Comparison of ENCODE assay signal across 1 cellular context in genomic region chr2:96554293-96555145, GRCh38.
A peak's percentile ranks its signal among the peaks of the same experiment; 100 is the strongest.
TF ChIP-seq lines count a peak whose summit lies in the region.

No MANE protein-coding gene starts in this region.

TF ChIP-seq in HepG2, 621 proteins besides CTCF, POLR2A, EP300 and RAD21 (continued from another document and continues in another):
- TF ChIP-seq HNRNPK (IDR thresholded peaks at IDR 0.05; ENCODE audit: low read depth, low read length, poor library complexity, severe bottlenecking) (no peak), ZMYM3 (CRISPR knock-in tag; IDR thresholded peaks at IDR 0.05) (peak; percentile 12; the same call in 1 of the 2 replicates), PPARG (CRISPR knock-in tag; conservative IDR thresholded peaks at IDR 0.05) (0 out of 2 replicates have a peak, but pooled peaks have one; percentile 34), NONO (IDR thresholded peaks at IDR 0.05) (no peak), NONO (CRISPR knock-in tag; conservative IDR thresholded peaks at IDR 0.05) (peak; percentile 30; the same call in 1 of the 2 replicates), ZSCAN31 (CRISPR knock-in tag; IDR thresholded peaks at IDR 0.05; ENCODE audit: low read depth) (no peak; the same call in 1 of the 2 replicates), ZNF333 (CRISPR knock-in tag; IDR thresholded peaks at IDR 0.05; ENCODE audit: borderline replicate concordance) (no peak), RXRA (CRISPR knock-in tag; IDR thresholded peaks at IDR 0.05) (peak; percentile 48), ELF3 (CRISPR knock-in tag; IDR thresholded peaks at IDR 0.05) (no peak), ARHGAP35 (CRISPR knock-in tag; IDR thresholded peaks at IDR 0.05; ENCODE audit: borderline replicate concordance) (no peak), ZNF296 (CRISPR knock-in tag; conservative IDR thresholded peaks at IDR 0.05) (no peak), NAIF1 (CRISPR knock-in tag; IDR thresholded peaks at IDR 0.05; ENCODE audit: borderline replicate concordance) (no peak), NFATC3 (CRISPR knock-in tag; IDR thresholded peaks at IDR 0.05) (no peak), TRIM24 (CRISPR knock-in tag; IDR thresholded peaks at IDR 0.05) (no peak), POLR2AphosphoS2 (IDR thresholded peaks at IDR 0.05; ENCODE audit: low read depth, low read length) (no peak), ZSCAN9 (CRISPR knock-in tag; IDR thresholded peaks at IDR 0.05; ENCODE audit: borderline replicate concordance) (peak; percentile 21; the same call in 1 of the 2 replicates), NFKB2 (CRISPR knock-in tag; IDR thresholded peaks at IDR 0.05; ENCODE audit: borderline replicate concordance) (no peak; the same call in 1 of the 2 replicates), ZNF713 (CRISPR knock-in tag; IDR thresholded peaks at IDR 0.05) (0 out of 2 replicates have a peak, but pooled peaks have one; percentile 55), JUN (CRISPR knock-in tag; IDR thresholded peaks at IDR 0.05) (no peak), NFKBIZ (CRISPR knock-in tag; IDR thresholded peaks at IDR 0.05) (no peak; the same call in 1 of the 2 replicates), PRPF4 (IDR thresholded peaks at IDR 0.05; ENCODE audit: low read depth, low read length, poor library complexity, severe bottlenecking) (no peak), ZNF501 (CRISPR knock-in tag; IDR thresholded peaks at IDR 0.05) (no peak), ZNF687 (CRISPR knock-in tag; IDR thresholded peaks at IDR 0.05) (peak; percentile 86), ZNF615 (CRISPR knock-in tag; IDR thresholded peaks at IDR 0.05; ENCODE audit: borderline replicate concordance) (no peak), RNF2 (conservative IDR thresholded peaks at IDR 0.05; ENCODE audit: low read depth) (no peak), ZNF792 (CRISPR knock-in tag; IDR thresholded peaks at IDR 0.05) (no peak), PCBP2 (optimal IDR thresholded peaks at IDR 0.05; ENCODE audit: low read depth, low read length, poor library complexity, severe bottlenecking) (no peak), MTF2 (CRISPR knock-in tag; IDR thresholded peaks at IDR 0.05; ENCODE audit: borderline replicate concordance) (no peak), TMF1 (CRISPR knock-in tag; IDR thresholded peaks at IDR 0.05; ENCODE audit: low read depth) (no peak), SETDB1 (CRISPR knock-in tag; IDR thresholded peaks at IDR 0.05; ENCODE audit: borderline replicate concordance) (no peak), PTBP1 (IDR thresholded peaks at IDR 0.05; ENCODE audit: low read depth, low read length, poor library complexity, severe bottlenecking) (peak; percentile 30), GTF3A (CRISPR knock-in tag; conservative IDR thresholded peaks at IDR 0.05) (no peak), CHD2 (IDR thresholded peaks at IDR 0.05; ENCODE audit: low read depth, low read length) (no peak), ZNF614 (CRISPR knock-in tag; IDR thresholded peaks at IDR 0.05; ENCODE audit: borderline replicate concordance) (peak; percentile 60; the same call in 1 of the 2 replicates), FOXC1 (CRISPR knock-in tag; IDR thresholded peaks at IDR 0.05; ENCODE audit: borderline replicate concordance) (peak; percentile 85), ZNF563 (CRISPR knock-in tag; IDR thresholded peaks at IDR 0.05) (peak; percentile 70; the same call in 1 of the 2 replicates), ZNF496 (CRISPR knock-in tag; IDR thresholded peaks at IDR 0.05; ENCODE audit: insufficient replicate concordance) (no peak), XRCC5 (optimal IDR thresholded peaks at IDR 0.05; ENCODE audit: low read length) (peak; percentile 72), FIP1L1 (IDR thresholded peaks at IDR 0.05; ENCODE audit: borderline replicate concordance, insufficient read depth, low read depth, low read length) (no peak), BCL6 (CRISPR knock-in tag; IDR thresholded peaks at IDR 0.05) (peak; percentile 41; the same call in 1 of the 2 replicates), CREBL2 (CRISPR knock-in tag; IDR thresholded peaks at IDR 0.05; ENCODE audit: borderline replicate concordance) (no peak), ZNF598 (CRISPR knock-in tag; IDR thresholded peaks at IDR 0.05; ENCODE audit: borderline replicate concordance) (no peak), SP4 (CRISPR knock-in tag; IDR thresholded peaks at IDR 0.05) (no peak), ZNF142 (CRISPR knock-in tag; IDR thresholded peaks at IDR 0.05) (no peak), NFRKB (IDR thresholded peaks at IDR 0.05) (no peak), RORA (CRISPR knock-in tag; IDR thresholded peaks at IDR 0.05) (no peak), TARDBP (CRISPR knock-in tag; IDR thresholded peaks at IDR 0.05) (no peak), ZNF780A (CRISPR knock-in tag; IDR thresholded peaks at IDR 0.05) (0 out of 2 replicates have a peak, but pooled peaks have one; percentile 52)
- TF ChIP-seq, protein P1, sequence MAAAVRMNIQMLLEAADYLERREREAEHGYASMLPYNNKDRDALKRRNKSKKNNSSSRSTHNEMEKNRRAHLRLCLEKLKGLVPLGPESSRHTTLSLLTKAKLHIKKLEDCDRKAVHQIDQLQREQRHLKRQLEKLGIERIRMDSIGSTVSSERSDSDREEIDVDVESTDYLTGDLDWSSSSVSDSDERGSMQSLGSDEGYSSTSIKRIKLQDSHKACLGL (CRISPR knock-in tag; IDR thresholded peaks at IDR 0.05): peak; percentile 25
- TF ChIP-seq, protein P2, sequence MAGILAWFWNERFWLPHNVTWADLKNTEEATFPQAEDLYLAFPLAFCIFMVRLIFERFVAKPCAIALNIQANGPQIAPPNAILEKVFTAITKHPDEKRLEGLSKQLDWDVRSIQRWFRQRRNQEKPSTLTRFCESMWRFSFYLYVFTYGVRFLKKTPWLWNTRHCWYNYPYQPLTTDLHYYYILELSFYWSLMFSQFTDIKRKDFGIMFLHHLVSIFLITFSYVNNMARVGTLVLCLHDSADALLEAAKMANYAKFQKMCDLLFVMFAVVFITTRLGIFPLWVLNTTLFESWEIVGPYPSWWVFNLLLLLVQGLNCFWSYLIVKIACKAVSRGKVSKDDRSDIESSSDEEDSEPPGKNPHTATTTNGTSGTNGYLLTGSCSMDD (CRISPR knock-in tag; IDR thresholded peaks at IDR 0.05): no peak
- TF ChIP-seq, protein P3, sequence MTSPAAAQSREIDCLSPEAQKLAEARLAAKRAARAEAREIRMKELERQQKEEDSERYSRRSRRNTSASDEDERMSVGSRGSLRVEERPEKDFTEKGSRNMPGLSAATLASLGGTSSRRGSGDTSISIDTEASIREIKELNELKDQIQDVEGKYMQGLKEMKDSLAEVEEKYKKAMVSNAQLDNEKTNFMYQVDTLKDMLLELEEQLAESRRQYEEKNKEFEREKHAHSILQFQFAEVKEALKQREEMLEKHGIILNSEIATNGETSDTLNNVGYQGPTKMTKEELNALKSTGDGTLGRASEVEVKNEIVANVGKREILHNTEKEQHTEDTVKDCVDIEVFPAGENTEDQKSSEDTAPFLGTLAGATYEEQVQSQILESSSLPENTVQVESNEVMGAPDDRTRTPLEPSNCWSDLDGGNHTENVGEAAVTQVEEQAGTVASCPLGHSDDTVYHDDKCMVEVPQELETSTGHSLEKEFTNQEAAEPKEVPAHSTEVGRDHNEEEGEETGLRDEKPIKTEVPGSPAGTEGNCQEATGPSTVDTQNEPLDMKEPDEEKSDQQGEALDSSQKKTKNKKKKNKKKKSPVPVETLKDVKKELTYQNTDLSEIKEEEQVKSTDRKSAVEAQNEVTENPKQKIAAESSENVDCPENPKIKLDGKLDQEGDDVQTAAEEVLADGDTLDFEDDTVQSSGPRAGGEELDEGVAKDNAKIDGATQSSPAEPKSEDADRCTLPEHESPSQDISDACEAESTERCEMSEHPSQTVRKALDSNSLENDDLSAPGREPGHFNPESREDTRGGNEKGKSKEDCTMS (CRISPR knock-in tag; conservative IDR thresholded peaks at IDR 0.05): no peak
- TF ChIP-seq, protein P4, sequence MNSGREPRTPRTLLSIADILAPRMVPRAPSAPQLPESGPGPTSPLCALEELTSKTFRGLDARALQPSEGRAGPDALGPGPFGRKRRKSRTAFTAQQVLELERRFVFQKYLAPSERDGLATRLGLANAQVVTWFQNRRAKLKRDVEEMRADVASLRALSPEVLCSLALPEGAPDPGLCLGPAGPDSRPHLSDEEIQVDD (CRISPR knock-in tag; IDR thresholded peaks at IDR 0.05; ENCODE audit: borderline replicate concordance): no peak
- TF ChIP-seq, protein P5, sequence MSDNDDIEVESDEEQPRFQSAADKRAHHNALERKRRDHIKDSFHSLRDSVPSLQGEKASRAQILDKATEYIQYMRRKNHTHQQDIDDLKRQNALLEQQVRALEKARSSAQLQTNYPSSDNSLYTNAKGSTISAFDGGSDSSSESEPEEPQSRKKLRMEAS (IDR thresholded peaks at IDR 0.05): 0 out of 2 replicates have a peak, but pooled peaks have one; percentile 24
- TF ChIP-seq, protein P6, sequence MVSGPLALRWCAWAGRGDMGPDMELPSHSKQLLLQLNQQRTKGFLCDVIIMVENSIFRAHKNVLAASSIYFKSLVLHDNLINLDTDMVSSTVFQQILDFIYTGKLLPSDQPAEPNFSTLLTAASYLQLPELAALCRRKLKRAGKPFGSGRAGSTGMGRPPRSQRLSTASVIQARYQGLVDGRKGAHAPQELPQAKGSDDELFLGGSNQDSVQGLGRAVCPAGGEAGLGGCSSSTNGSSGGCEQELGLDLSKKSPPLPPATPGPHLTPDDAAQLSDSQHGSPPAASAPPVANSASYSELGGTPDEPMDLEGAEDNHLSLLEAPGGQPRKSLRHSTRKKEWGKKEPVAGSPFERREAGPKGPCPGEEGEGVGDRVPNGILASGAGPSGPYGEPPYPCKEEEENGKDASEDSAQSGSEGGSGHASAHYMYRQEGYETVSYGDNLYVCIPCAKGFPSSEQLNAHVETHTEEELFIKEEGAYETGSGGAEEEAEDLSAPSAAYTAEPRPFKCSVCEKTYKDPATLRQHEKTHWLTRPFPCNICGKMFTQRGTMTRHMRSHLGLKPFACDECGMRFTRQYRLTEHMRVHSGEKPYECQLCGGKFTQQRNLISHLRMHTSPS (CRISPR knock-in tag; IDR thresholded peaks at IDR 0.05; ENCODE audit: low read depth): peak; percentile 98
- TF ChIP-seq, protein P7, sequence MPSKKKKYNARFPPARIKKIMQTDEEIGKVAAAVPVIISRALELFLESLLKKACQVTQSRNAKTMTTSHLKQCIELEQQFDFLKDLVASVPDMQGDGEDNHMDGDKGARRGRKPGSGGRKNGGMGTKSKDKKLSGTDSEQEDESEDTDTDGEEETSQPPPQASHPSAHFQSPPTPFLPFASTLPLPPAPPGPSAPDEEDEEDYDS (CRISPR knock-in tag; IDR thresholded peaks at IDR 0.05): peak; percentile 21; the same call in 1 of the 2 replicates
